ENCODE assay signal across 18 cellular contexts in genomic region chr1:167128261-167129227, GRCh38. TPM values are rescaled to one million over a fixed set of nuclear protein-coding genes. Genes with fewer than 3 reads are reported as not detected.
A peak's percentile ranks its signal among the peaks of the same experiment; 100 is the strongest.
DNase-seq lines count a peak whose midpoint lies in the region; ATAC-seq and TF ChIP-seq lines count a peak whose summit lies in the region.
"Had no signal": no experiment of that assay in that cellular context is flagged by ENCODE, and none has a peak within 500 bp of the region (broad histone marks: within the 10 kb centered on the region; RNA-seq: fewer than 3 reads in every experiment).

No MANE protein-coding gene starts in this region.

- H3K27me3 ChIP-seq in DND-41 (ENCODE audit: insufficient read depth, low read length, poor library complexity): no peaks in the 10 kb centered on the region
- H3K27me3 ChIP-seq: colonic mucosa had no signal

- no peaks in the 10 kb centered on the region for H3K79me2 ChIP-seq in DND-41 (ENCODE audit: insufficient read depth, low read length)

- no peaks in the 10 kb centered on the region for H4K20me1 ChIP-seq in DND-41 (ENCODE audit: insufficient read depth, low read length)

- peak; percentile 47 for TF ChIP-seq CTCF in DND-41 (IDR thresholded peaks at IDR 0.05; ENCODE audit: borderline replicate concordance, extremely low read depth, low read length, poor library complexity, severe bottlenecking)
- no peak for TF ChIP-seq CTCF in mucosa of descending colon (IDR thresholded peaks at IDR 0.05)

- ATAC-seq in DND-41 (ENCODE audit: insufficient read depth, low read depth): peak; percentile 68
- peak; percentile 17 for ATAC-seq in mucosa of descending colon
- ATAC-seq in GM19035 (IDR thresholded peaks at IDR 0.05; ENCODE audit: unreplicated experiment): no peak
- no peak for ATAC-seq in GM18873 (IDR thresholded peaks at IDR 0.05; ENCODE audit: low FRiP score, unreplicated experiment)
- ATAC-seq: activated CD4-positive, alpha-beta T cell treated with anti-CD3 and anti-CD28 coated beads for 36 hours; esophagus mucosa had no signal

- no peaks in the 10 kb centered on the region for H3K9me3 ChIP-seq in DND-41 (ENCODE audit: insufficient read depth, low read length, severe bottlenecking)
- no peaks in the 10 kb centered on the region for H3K9me3 ChIP-seq in mucosa of descending colon
- H3K9me3 ChIP-seq: Caco-2, colonic mucosa, left ventricle myocardium inferior had no signal

- H3K36me3 ChIP-seq in DND-41 (ENCODE audit: insufficient read depth, low read length) (no peaks in the 10 kb centered on the region), mucosa of descending colon (ENCODE audit: low read depth) (no peaks in the 10 kb centered on the region)
- H3K36me3 ChIP-seq: colonic mucosa had no signal

- intact Hi-C loops in mucosa of descending colon (cut with DNase I, micrococcal nuclease): no loop called here

- no peak overlapping the region for H3K9ac ChIP-seq in DND-41 (ENCODE audit: low read depth, low read length)

- H3K4me1 ChIP-seq in DND-41 (ENCODE audit: insufficient read depth, low read length) (no peaks in the 10 kb centered on the region), mucosa of descending colon (ENCODE audit: low read depth) (no peaks in the 10 kb centered on the region)
- H3K4me1 ChIP-seq: Caco-2, colonic mucosa had no signal

- no peak overlapping the region for H2AFZ ChIP-seq in DND-41 (ENCODE audit: low read depth, low read length)

- in situ Hi-C loops in SK-MEL-5 (cut with HindIII; ENCODE audit: low pct_unique_long_range_greater_than_20kb, low sequenced_read_pairs): no loop called here

- DNase-seq in DND-41: no peak
- DNase-seq in HT-29 (ENCODE audit: low spot score): peak; percentile 42
- peak; percentile 30 for DNase-seq in SK-MEL-5 (ENCODE audit: low read depth, low spot score)
- DNase-seq in mucosa of descending colon: no peak
- no peak for DNase-seq in MV-4-11 (lab: John Stamatoyannopoulos, UW)
- DNase-seq: activated CD4-positive, alpha-beta T cell treated with anti-CD3 and anti-CD28 coated beads for 36 hours; activated naive CD8-positive, alpha-beta T cell treated with anti-CD3 and anti-CD28 coated beads, Interleukin-2, amount 10 ng/mL, durations not matched to agents 7 days and 5 days; activated T-cell treated with anti-CD3 and anti-CD28 coated beads, Interleukin-2, amount 50 U/mL, for 1 hour; Caco-2; colonic mucosa; hypothalamus; left ventricle myocardium inferior; NCI-H187; nephron progenitor cell; NK-92 treated with Interleukin-12 subunit alpha and Interleukin-12 subunit beta, amount 100 ng/mL, for 24 hours had no signal

- no peak overlapping the region for H3K4me3 ChIP-seq in DND-41 (ENCODE audit: low read depth in 1 of 2, low read length in 2 of 2)
- H3K4me3 ChIP-seq in mucosa of descending colon: no peak overlapping the region
- H3K4me3 ChIP-seq: colonic mucosa, left ventricle myocardium inferior had no signal

- no peak overlapping the region for H3K27ac ChIP-seq in DND-41 (ENCODE audit: low read length)
- H3K27ac ChIP-seq: colonic mucosa, left ventricle myocardium inferior had no signal

- no peak overlapping the region for H3K4me2 ChIP-seq in DND-41 (ENCODE audit: insufficient read depth, low read length)

RNA-seq across cellular contexts. Expression of gene STYXL2, which starts 34.7 kb away (rescaled TPM):
- total RNA-seq in HT-29 (2014; rRNA removed; shearing (Covaris generic)): not detected in 2 replicates
- 0.03 TPM in 1 of 2 replicates, not detected in the other for total RNA-seq in SK-MEL-5 (2014; rRNA removed; shearing (Covaris generic))
- polyA plus RNA-seq in SK-MEL-5 (2015; cell fraction: cytosol; rRNA removed): not detected in 2 replicates
- polyA plus RNA-seq in SK-MEL-5 (2015; cell fraction: nucleus; rRNA removed): not detected in 2 replicates
- under 1 TPM; 0.13 to 0.17 (median 0.17) TPM for total RNA-seq in mucosa of descending colon
- total RNA-seq: activated CD4-positive, alpha-beta T cell treated with anti-CD3 and anti-CD28 coated beads for 36 hours; activated naive CD8-positive, alpha-beta T cell treated with anti-CD3 and anti-CD28 coated beads, Interleukin-2, amount 10 ng/mL, durations not matched to agents 7 days and 5 days; Caco-2; esophagus mucosa had no signal

RNA-seq across cellular contexts. Expression of gene GPA33, which starts 38.4 kb away (rescaled TPM):
- total RNA-seq in HT-29 (2014; rRNA removed; shearing (Covaris generic)): 2.9 and 3.1 TPM in 2 replicates
- total RNA-seq in SK-MEL-5 (2014; rRNA removed; shearing (Covaris generic)): not detected in 2 replicates
- not detected in 2 replicates for polyA plus RNA-seq in SK-MEL-5 (2015; cell fraction: cytosol; rRNA removed)
- not detected in 2 replicates for polyA plus RNA-seq in SK-MEL-5 (2015; cell fraction: nucleus; rRNA removed)
- total RNA-seq in mucosa of descending colon: 100 to 1,000 TPM; 221 to 764 (median 482) TPM
- total RNA-seq: Caco-2, esophagus mucosa had no signal

Comparison
In these comparisons a context has a peak if more than half of its experiments do, and no peak if none do; other contexts are left out.
1. ATAC-seq: peak in DND-41 (single experiment) and mucosa of descending colon (single experiment); none in GM19035 (single experiment) and GM18873 (single experiment).
2. DNase-seq: peak in HT-29 (single experiment) and SK-MEL-5 (single experiment); none in DND-41 (single experiment), mucosa of descending colon (0 of 3) and MV-4-11 (single experiment).
3. RNA of gene GPA33, which starts 38.4 kb away (total RNA-seq): 221 to 764 TPM in mucosa of descending colon; 2.9 to 3.1 TPM in HT-29 and not detected in SK-MEL-5; every median in the first group is over 10 times any median in the second.